ENCODE assay signal across 1 cellular context in genomic region chr2:91772240-91772927, GRCh38.
TF ChIP-seq lines count a peak whose summit lies in the region.
"Not testable (repeated sequence)": the region's sequence is repeated elsewhere in the genome, so short reads cannot be mapped to it uniquely, and the experiment has no call there.

No MANE protein-coding gene starts in this region.

TF ChIP-seq in HepG2, 621 proteins besides CTCF, POLR2A, EP300 and RAD21:
- peak; percentile 88 for TF ChIP-seq CREB1 (IDR thresholded peaks at IDR 0.05)
- not testable (repeated sequence) for TF ChIP-seq CREB1 (CRISPR knock-in tag; IDR thresholded peaks at IDR 0.05)
